Comparison of ENCODE assay signal across 8 cellular contexts in genomic region chr1:153223040-153223891, GRCh38. TPM values are rescaled to one million over a fixed set of nuclear protein-coding genes. Genes with fewer than 3 reads are reported as not detected.
DNase-seq lines count a peak whose midpoint lies in the region; ATAC-seq and TF ChIP-seq lines count a peak whose summit lies in the region.
"Not testable (repeated sequence)": the region's sequence is repeated elsewhere in the genome, so short reads cannot be mapped to it uniquely, and the experiment has no call there.

No MANE protein-coding gene starts in this region.

- DNase-seq in COLO829 (ENCODE audit: low spot score) (peak; percentile 32), Kasumi-1 (lab: John Stamatoyannopoulos, UW) (peak; percentile 31 to 33), OCI-M1 (lab: John Stamatoyannopoulos, UW) (peak; percentile 92), midbrain (lab: John Stamatoyannopoulos, UW) (peak; percentile 77)
- DNase-seq in activated CD8-positive, alpha-beta memory T cell treated with anti-CD3 and anti-CD28 coated beads, Interleukin-2, amount 50 U/mL, for 48 hours, result peak; percentile 81
- not testable (repeated sequence) for DNase-seq in epithelial cell of proximal tubule (ENCODE audit: low read depth)
- DNase-seq in stimulated activated CD8-positive, alpha-beta memory T cell treated with anti-CD3 and anti-CD28 coated beads, Interleukin-15, amount 100 ng/mL, for 48 hours (ENCODE audit: low read depth in 2 of 2), result peak; percentile 15 to 22

- peak; percentile 64 for TF ChIP-seq CTCF in epithelial cell of proximal tubule (conservative IDR thresholded peaks at IDR 0.05; ENCODE audit: low read depth, low read length)

- peak; percentile 81 for ATAC-seq in GM21529 (IDR thresholded peaks at IDR 0.05; ENCODE audit: unreplicated experiment)

- H3K4me3 ChIP-seq in epithelial cell of proximal tubule (ENCODE audit: low read depth, low read length), result not testable (repeated sequence)

RNA-seq across cellular contexts. Expression of gene PRR9, which starts 5.9 kb away (rescaled TPM):
- 0.72 TPM in 1 of 2 replicates, not detected in the other for total RNA-seq in epithelial cell of proximal tubule

RNA-seq across cellular contexts. Expression of gene LELP1, which starts 20.0 kb away (rescaled TPM):
- not detected in 2 replicates for total RNA-seq in epithelial cell of proximal tubule

RNA-seq across cellular contexts. Expression of gene LORICRIN, which starts 36.2 kb away (rescaled TPM):
- not detected in 2 replicates for total RNA-seq in epithelial cell of proximal tubule
